Comparison of ENCODE assay signal across 1 cellular context in the genomic region with DNA sequence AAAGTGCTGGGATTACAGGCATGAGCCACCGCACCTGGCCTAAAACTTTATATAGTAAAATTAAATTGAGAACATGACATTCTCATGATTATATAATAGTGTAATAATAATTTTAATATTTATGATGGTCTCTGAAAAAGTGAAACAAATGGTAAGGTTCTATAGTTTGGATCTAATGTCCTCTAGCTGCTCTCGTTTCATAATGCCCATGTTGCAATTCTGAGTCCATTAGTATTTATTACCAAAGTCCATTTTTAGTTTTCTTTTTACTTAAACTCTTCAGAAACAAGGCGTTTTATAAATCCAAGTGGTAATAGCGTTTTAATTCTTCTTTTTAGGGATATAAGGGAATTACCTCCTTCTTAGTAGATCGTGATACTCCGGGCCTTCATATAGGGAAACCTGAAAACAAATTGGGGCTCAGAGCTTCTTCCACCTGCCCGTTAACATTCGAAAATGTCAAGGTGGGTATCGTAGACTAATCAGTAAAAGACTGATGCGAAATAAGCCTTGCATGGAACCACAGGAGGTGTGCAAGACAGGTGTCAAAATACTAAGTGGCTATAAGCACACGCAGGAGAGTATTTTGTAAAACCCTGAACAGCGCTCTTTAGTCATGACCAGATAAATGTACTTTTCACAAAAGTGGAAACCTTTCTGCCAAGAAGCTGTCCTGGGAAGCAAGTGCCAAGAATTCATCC.
TF ChIP-seq lines count a peak whose summit lies in the region.

No MANE protein-coding gene starts in this region.

TF ChIP-seq in HepG2, 621 proteins besides CTCF, POLR2A, EP300 and RAD21:
- TF ChIP-seq GABPA (IDR thresholded peaks at IDR 0.05; ENCODE audit: low read depth, low read length), result no peak
- peak; percentile 22; the same call in 1 of the 2 replicates for TF ChIP-seq GABPA (CRISPR knock-in tag; IDR thresholded peaks at IDR 0.05; ENCODE audit: low read depth)
- TF ChIP-seq TCF12 (IDR thresholded peaks at IDR 0.05), result no peak
- no peak for TF ChIP-seq TCF12 (CRISPR knock-in tag; IDR thresholded peaks at IDR 0.05)
- no peak for TF ChIP-seq REXO4 (CRISPR knock-in tag; IDR thresholded peaks at IDR 0.05; ENCODE audit: borderline replicate concordance)
- TF ChIP-seq SNAI1 (CRISPR knock-in tag; IDR thresholded peaks at IDR 0.05; ENCODE audit: borderline replicate concordance), result no peak
- no peak for TF ChIP-seq RXRB (CRISPR knock-in tag; IDR thresholded peaks at IDR 0.05; ENCODE audit: borderline replicate concordance)
- TF ChIP-seq MTF1 (CRISPR knock-in tag; IDR thresholded peaks at IDR 0.05), result no peak
- TF ChIP-seq ZNF101 (CRISPR knock-in tag; IDR thresholded peaks at IDR 0.05; ENCODE audit: borderline replicate concordance, low read depth), result no peak
- TF ChIP-seq SIN3A (IDR thresholded peaks at IDR 0.05; ENCODE audit: borderline replicate concordance, low read depth, low read length), result no peak
- TF ChIP-seq AGO2 (optimal IDR thresholded peaks at IDR 0.05; ENCODE audit: low read depth, low read length), result no peak
- TF ChIP-seq CREM (IDR thresholded peaks at IDR 0.05), result 0 out of 2 replicates have a peak, but pooled peaks have one; percentile 13
- no peak for TF ChIP-seq CREM (CRISPR knock-in tag; IDR thresholded peaks at IDR 0.05)
- TF ChIP-seq JDP2 (CRISPR knock-in tag; IDR thresholded peaks at IDR 0.05; ENCODE audit: borderline replicate concordance), result no peak
